In the genomic region with DNA sequence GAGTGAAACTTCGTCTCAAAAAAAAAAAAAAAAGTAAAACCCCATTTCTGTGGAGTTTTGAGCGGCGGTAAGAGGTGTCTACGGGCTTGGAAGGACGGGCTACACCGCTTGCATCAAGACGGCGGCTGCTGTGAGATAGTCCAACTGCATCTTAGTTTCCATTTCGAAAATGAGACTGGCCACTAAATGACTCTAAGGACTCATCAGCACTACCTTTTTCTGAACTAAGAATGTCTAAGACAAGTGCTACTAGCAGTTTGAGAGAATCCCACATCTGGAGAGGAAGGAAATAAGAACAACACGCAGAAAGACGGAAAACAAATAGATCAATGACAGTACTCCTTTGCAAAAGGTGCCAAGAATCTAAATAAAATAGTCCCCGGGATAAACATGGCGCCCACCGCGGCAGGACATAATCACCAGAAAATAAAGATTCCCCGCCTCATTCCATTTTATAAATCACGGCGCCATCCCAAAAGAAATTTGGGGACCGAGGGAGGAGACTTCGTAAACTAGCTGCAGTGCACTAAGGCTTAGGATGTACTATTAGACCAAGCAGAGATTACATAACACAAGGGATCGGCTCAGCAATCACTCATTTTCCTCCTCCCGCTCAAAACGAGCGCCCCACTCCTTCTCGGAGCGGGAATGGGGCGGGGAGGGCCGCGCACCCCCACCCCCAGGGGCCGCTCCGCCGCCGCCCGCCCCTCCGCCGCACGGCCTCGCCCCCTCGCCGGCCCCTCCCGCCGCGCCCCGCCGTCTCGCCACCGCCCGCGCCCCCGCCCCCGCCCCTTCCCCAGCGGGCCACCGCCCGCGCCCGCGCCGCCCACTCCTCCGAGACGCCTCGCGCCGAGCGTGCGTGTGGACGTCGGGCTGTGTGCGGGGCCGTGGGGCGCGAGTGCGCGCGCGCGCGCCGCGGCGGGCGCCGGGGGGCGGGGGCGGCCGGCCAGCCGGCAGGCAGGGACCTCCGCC, we compare ENCODE assay signal across 8 cellular contexts. TPM values are rescaled to one million over a fixed set of nuclear protein-coding genes. Genes with fewer than 3 reads are reported as not detected.
DNase-seq lines count a peak whose midpoint lies in the region; ATAC-seq and TF ChIP-seq lines count a peak whose summit lies in the region.

No MANE protein-coding gene starts in this region.

- H3K4me1 ChIP-seq in foreskin keratinocyte = peaks cover 8% of the 10 kb centered on the region
- peaks cover 22% of the 10 kb centered on the region for H3K4me1 ChIP-seq in suprapubic skin

- H3K9me3 Mint-ChIP-seq in neural crest cell = no peaks in the 10 kb centered on the region

- H3K27ac ChIP-seq in foreskin keratinocyte = peak overlapping the region; percentile 61
- peak overlapping the region; percentile 94 for H3K27ac ChIP-seq in suprapubic skin

- ATAC-seq in GM21528 (IDR thresholded peaks at IDR 0.05; ENCODE audit: low FRiP score, unreplicated experiment) = peak; percentile 43
- peak; percentile 65 for ATAC-seq in foreskin keratinocyte

- TF ChIP-seq POLR2A in suprapubic skin (IDR thresholded peaks at IDR 0.05) = no peak

- peaks cover 21% of the 10 kb centered on the region for H3K27me3 Mint-ChIP-seq in neural crest cell (ENCODE audit: low read depth)

- peak overlapping the region; percentile 98 for H3K27ac Mint-ChIP-seq in neural crest cell (ENCODE audit: unreplicated experiment)

- no peak for TF ChIP-seq EP300 in suprapubic skin (IDR thresholded peaks at IDR 0.05)

- H3K36me3 ChIP-seq in suprapubic skin = no peaks in the 10 kb centered on the region

- peak overlapping the region; percentile 97 for H3K4me3 Mint-ChIP-seq in neural crest cell

- H3K27me3 ChIP-seq in foreskin keratinocyte (no peaks in the 10 kb centered on the region), suprapubic skin (no peaks in the 10 kb centered on the region)

- H3K4me3 ChIP-seq in suprapubic skin = peak overlapping the region; percentile 64

- DNase-seq in CD1c-positive myeloid dendritic cell (ENCODE audit: extremely low spot score) (peak; percentile 65), M059J (ENCODE audit: low read depth) (peak; percentile 87), SHP77 treated with DMSO at 0.1 percent for 48 hours (lab: John Stamatoyannopoulos, UW) (peak; percentile 87), foreskin keratinocyte (peak; percentile 73 to 84), neural crest cell (ENCODE audit: low read depth, low spot score) (peak; percentile 41), suprapubic skin (ENCODE audit: low spot score in 2 of 2) (peak in 1 of 2 donors; percentile 71)
- DNase-seq in activated naive CD4-positive, alpha-beta T cell (lab: John Stamatoyannopoulos, UW) = peak in 3 of 4 experiments; percentile 13 to 70 (median 35)

- no peaks in the 10 kb centered on the region for H3K9me3 ChIP-seq in suprapubic skin

- H3K36me3 Mint-ChIP-seq in neural crest cell (ENCODE audit: low read depth) = peaks cover 3% of the 10 kb centered on the region

- H3K4me1 Mint-ChIP-seq in neural crest cell = peaks cover 15% of the 10 kb centered on the region

- under 1% methylated on average over 29 of the region's 87 CpGs for WGBS in suprapubic skin

- TF ChIP-seq CTCF in foreskin keratinocyte (conservative IDR thresholded peaks at IDR 0.05) (no peak), neural crest cell (conservative IDR thresholded peaks at IDR 0.05) (no peak), suprapubic skin (IDR thresholded peaks at IDR 0.05) (no peak)

RNA-seq across cellular contexts. Expression of a gene that starts 1.1 kb away (rescaled TPM):
- 14.2 and 21.6 TPM in 2 replicates for total RNA-seq in M059J (2014; rRNA removed; shearing (Covaris generic))
- total RNA-seq in foreskin keratinocyte (29.5 and 29.6 TPM in 2 replicates), neural crest cell (145 and 158 TPM in 2 replicates), suprapubic skin (10 to 100 TPM; 29.3 to 87.3 (median 57.3) TPM)
- polyA plus RNA-seq in foreskin keratinocyte = 5.1 and 6.1 TPM in 2 replicates

RNA-seq across cellular contexts. Expression of a gene that starts 53.0 kb away (rescaled TPM):
- total RNA-seq in M059J (2014; rRNA removed; shearing (Covaris generic)) = 0.52 and 1.5 TPM in 2 replicates
- total RNA-seq in foreskin keratinocyte (3.6 and 4.2 TPM in 2 replicates), neural crest cell (6.7 and 7.2 TPM in 2 replicates), suprapubic skin (10 to 100 TPM; 37.9 to 62.4 (median 41.7) TPM)
- 2.4 and 2.9 TPM in 2 replicates for polyA plus RNA-seq in foreskin keratinocyte

RNA-seq across cellular contexts. Expression of a gene that starts 58.8 kb away (rescaled TPM):
- total RNA-seq in M059J (2014; rRNA removed; shearing (Covaris generic)) = 503 and 619 TPM in 2 replicates
- total RNA-seq in foreskin keratinocyte = 318 and 323 TPM in 2 replicates
- 392 and 412 TPM in 2 replicates for polyA plus RNA-seq in foreskin keratinocyte
- 278 and 279 TPM in 2 replicates for total RNA-seq in neural crest cell
- 100 to 1,000 TPM; 222 to 269 (median 241) TPM for total RNA-seq in suprapubic skin
